12 cellular contexts compared by ENCODE assay signal in the genomic region with DNA sequence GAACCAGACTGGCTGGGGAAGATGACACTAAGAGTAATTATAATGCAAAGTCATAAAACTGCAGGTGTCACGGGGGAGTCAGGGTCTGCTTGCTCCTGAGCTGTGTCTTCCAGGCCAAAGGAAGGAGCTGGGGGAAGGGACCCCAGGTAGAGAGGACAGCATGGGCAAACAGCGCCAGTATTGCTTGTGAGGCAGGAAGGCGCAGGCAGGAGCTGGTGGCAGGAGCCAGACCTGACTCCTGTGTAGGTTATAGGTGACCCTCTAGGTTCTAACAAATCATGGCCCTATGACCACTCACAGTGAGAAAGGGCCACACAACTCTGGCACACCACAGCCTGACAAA. TPM values are rescaled to one million over a fixed set of nuclear protein-coding genes. Genes with fewer than 3 reads are reported as not detected.
A peak's percentile ranks its signal among the peaks of the same experiment; 100 is the strongest.
DNase-seq lines count a peak whose midpoint lies in the region; ATAC-seq, FAIRE-seq and TF ChIP-seq lines count a peak whose summit lies in the region.
"Had no signal": no experiment of that assay in that cellular context is flagged by ENCODE, and none has a peak within 500 bp of the region (broad histone marks: within the 10 kb centered on the region; RNA-seq: fewer than 3 reads in every experiment).

No MANE protein-coding gene starts in this region.

- POLR2A ChIA-PET in activated naive CD8-positive, alpha-beta T cell treated with anti-CD3 and anti-CD28 coated beads, Interleukin-2, amount 10 ng/mL, durations not matched to agents 7 days and 5 days (lab: Charles Lee): interaction anchor here (0.6 to 25.9 kb wide), 17 partner anchors 5 to 1668 kb away, joined by 3 to 3572 read pairs (median 6); a partner anchor contains a TSS

- peak overlapping the region; percentile 97 for H3K4me3 Mint-ChIP-seq in activated naive CD8-positive, alpha-beta T cell treated with anti-CD3 and anti-CD28 coated beads, Interleukin-2, amount 10 ng/mL, durations not matched to agents 7 days and 5 days
- H3K4me3 Mint-ChIP-seq: GM23338 had no signal

- H3K27me3 Mint-ChIP-seq in activated naive CD8-positive, alpha-beta T cell treated with anti-CD3 and anti-CD28 coated beads, Interleukin-2, amount 10 ng/mL, durations not matched to agents 7 days and 5 days: no peaks in the 10 kb centered on the region

- no peaks in the 10 kb centered on the region for H4K20me1 ChIP-seq in mammary epithelial cell (ENCODE audit: insufficient read depth, low read length)

- no peak for FAIRE-seq in frontal cortex (lab: Jason Lieb, UNC)

- H3K4me1 Mint-ChIP-seq in activated naive CD8-positive, alpha-beta T cell treated with anti-CD3 and anti-CD28 coated beads, Interleukin-2, amount 10 ng/mL, durations not matched to agents 7 days and 5 days: peaks cover 34% of the 10 kb centered on the region

- no peak overlapping the region for H2AFZ ChIP-seq in mammary epithelial cell (ENCODE audit: low read depth, low read length)
- H2AFZ ChIP-seq: GM23338, PC-9 had no signal

- H3K4me3 ChIP-seq in breast epithelium (peak overlapping the region; percentile 61 to 95 (median 76)), mammary epithelial cell (replicated peaks in 1 of 3; ENCODE audit: insufficient read depth in 1 of 3, low read depth in 2 of 3, low read length in 3 of 3) (no peak overlapping the region), muscle layer of duodenum (ENCODE audit: low read depth in 1 of 2, low read length in 2 of 2) (peak overlapping the region; percentile 77 to 83), suprapubic skin (peak overlapping the region; percentile 75)
- H3K4me3 ChIP-seq: GM23338, PC-9 had no signal

- BruUV-seq in mammary epithelial cell (replicated peaks; lab: Mats Ljungman, UMichigan): no TSS peak

- H3K27me3 ChIP-seq in breast epithelium (no peaks in the 10 kb centered on the region), mammary epithelial cell (ENCODE audit: insufficient read depth, low read length) (no peaks in the 10 kb centered on the region), muscle layer of duodenum (ENCODE audit: low read depth, low read length) (no peaks in the 10 kb centered on the region), suprapubic skin (no peaks in the 10 kb centered on the region)

- no peak for TF ChIP-seq EP300 in suprapubic skin (IDR thresholded peaks at IDR 0.05)

- H3K4me1 ChIP-seq in breast epithelium: peaks cover 20 to 54% of the 10 kb centered on the region in 2 donors
- peaks cover 25% of the 10 kb centered on the region for H3K4me1 ChIP-seq in mammary epithelial cell (ENCODE audit: insufficient read depth, low read length)
- H3K4me1 ChIP-seq in muscle layer of duodenum (ENCODE audit: control insufficient read depth in 1 of 2, insufficient read depth in 2 of 2, low read length in 2 of 2): peaks cover 22 to 40% of the 10 kb centered on the region in 2 donors
- H3K4me1 ChIP-seq in suprapubic skin: peaks cover 88% of the 10 kb centered on the region

- no peaks in the 10 kb centered on the region for H3K36me3 ChIP-seq in breast epithelium
- peaks cover 2% of the 10 kb centered on the region for H3K36me3 ChIP-seq in mammary epithelial cell (ENCODE audit: insufficient read depth, low read length)
- peaks cover 24 to 27% of the 10 kb centered on the region in 2 donors for H3K36me3 ChIP-seq in muscle layer of duodenum (ENCODE audit: control insufficient read depth in 1 of 2, insufficient read depth in 2 of 2, low read length in 2 of 2)
- H3K36me3 ChIP-seq in suprapubic skin: peaks cover 19% of the 10 kb centered on the region

- peak overlapping the region; percentile 100 for H3K27ac Mint-ChIP-seq in activated naive CD8-positive, alpha-beta T cell treated with anti-CD3 and anti-CD28 coated beads, Interleukin-2, amount 10 ng/mL, durations not matched to agents 7 days and 5 days
- H3K27ac Mint-ChIP-seq: GM23338 had no signal

- dilution Hi-C loops in mammary epithelial cell (cut with HindIII; ENCODE audit: low sequenced_read_pairs): loop anchor here (5.0 kb wide), 3 partner anchors 37 to 783 kb away; a partner anchor contains a TSS

- no peaks in the 10 kb centered on the region for H3K9me3 ChIP-seq in breast epithelium
- no peaks in the 10 kb centered on the region for H3K9me3 ChIP-seq in mammary epithelial cell (replicated peaks; ENCODE audit: insufficient read depth, low read length)
- no peaks in the 10 kb centered on the region for H3K9me3 ChIP-seq in muscle layer of duodenum (ENCODE audit: control insufficient read depth in 1 of 2, low read length in 2 of 2)
- H3K9me3 ChIP-seq in suprapubic skin: no peaks in the 10 kb centered on the region

- H3K9me3 Mint-ChIP-seq in activated naive CD8-positive, alpha-beta T cell treated with anti-CD3 and anti-CD28 coated beads, Interleukin-2, amount 10 ng/mL, durations not matched to agents 7 days and 5 days: no peaks in the 10 kb centered on the region
- H3K9me3 Mint-ChIP-seq: GM23338 had no signal

- in situ Hi-C loops in mammary epithelial cell (cut with MboI; ENCODE audit: low sequenced_read_pairs in 2 of 2): loop anchor here (5.0 to 10.0 kb wide), 3 partner anchors 37 to 775 kb away; a partner anchor contains a TSS

- H3K36me3 Mint-ChIP-seq in activated naive CD8-positive, alpha-beta T cell treated with anti-CD3 and anti-CD28 coated beads, Interleukin-2, amount 10 ng/mL, durations not matched to agents 7 days and 5 days: peaks cover 89% of the 10 kb centered on the region

- DNase-seq in breast epithelium (ENCODE audit: low spot score in 2 of 2): no peak
- no peak for DNase-seq in mammary epithelial cell
- DNase-seq in activated naive CD8-positive, alpha-beta T cell treated with anti-CD3 and anti-CD28 coated beads, Interleukin-2, amount 10 ng/mL, durations not matched to agents 7 days and 5 days: no peak
- DNase-seq in suprapubic skin (ENCODE audit: low spot score in 2 of 2): no peak
- DNase-seq in frontal cortex (ENCODE audit: low spot score in 2 of 2): no peak
- no peak for DNase-seq in C1 segment of cervical spinal cord (lab: John Stamatoyannopoulos, UW)
- DNase-seq: amygdala, PC-9 had no signal

- TF ChIP-seq POLR2A in breast epithelium (IDR thresholded peaks at IDR 0.05): no peak
- no peak for TF ChIP-seq POLR2A in suprapubic skin (IDR thresholded peaks at IDR 0.05)

- no peak for ATAC-seq in activated naive CD8-positive, alpha-beta T cell treated with anti-CD3 and anti-CD28 coated beads, Interleukin-2, amount 10 ng/mL, durations not matched to agents 7 days and 5 days (ENCODE audit: low read depth)
- ATAC-seq in GM21360 (IDR thresholded peaks at IDR 0.05; ENCODE audit: unreplicated experiment): no peak
- ATAC-seq: GM23338 had no signal

- no peak overlapping the region for H3K4me2 ChIP-seq in mammary epithelial cell (ENCODE audit: insufficient read depth, low read depth, low read length)
- H3K4me2 ChIP-seq: GM23338 had no signal

- CTCF ChIA-PET in mammary epithelial cell (lab: Charles Lee; ENCODE audit: low non-redundant PET): no interaction called here

- H3K27ac ChIP-seq in breast epithelium: peak overlapping the region; percentile 98 to 99
- no peak overlapping the region for H3K27ac ChIP-seq in mammary epithelial cell (ENCODE audit: insufficient read depth, low read depth, low read length)
- no peak overlapping the region for H3K27ac ChIP-seq in muscle layer of duodenum (ENCODE audit: low read length)
- peak overlapping the region; percentile 2 for H3K27ac ChIP-seq in suprapubic skin
- H3K27ac ChIP-seq: PC-9, VCaP had no signal

- H3K79me2 ChIP-seq in mammary epithelial cell (ENCODE audit: insufficient read depth, low read length): no peaks in the 10 kb centered on the region

- TF ChIP-seq CTCF in breast epithelium (IDR thresholded peaks at IDR 0.05) (no peak), mammary epithelial cell (conservative IDR thresholded peaks at IDR 0.05 in 1 of 2, IDR thresholded peaks at IDR 0.05 in 1 of 2; ENCODE audit: extremely low read depth in 1 of 2, insufficient read depth in 1 of 2, low read depth in 1 of 2, low read length in 2 of 2) (no peak), suprapubic skin (IDR thresholded peaks at IDR 0.05) (no peak)

- no peak overlapping the region for H3K9ac ChIP-seq in mammary epithelial cell (ENCODE audit: insufficient read depth, low read length)

- WGBS in mammary epithelial cell (ENCODE audit: low coverage, missing lambda C conversion rate): 96% methylated on average over 3 of the region's 3 CpGs
- WGBS in suprapubic skin: 82% methylated on average over 3 of the region's 3 CpGs

- intact Hi-C loops in breast epithelium (cut with DNase I; ENCODE audit: low total_unique reads) (loop anchor here (2.0 to 5.0 kb wide), 2 partner anchors 37 to 778 kb away; a partner anchor contains a TSS), mammary epithelial cell (cut with micrococcal nuclease) (loop anchor here (10.0 kb wide), 1 partner anchor 1065 kb away; a partner anchor contains a TSS)

RNA-seq across cellular contexts. Expression of a gene that starts 1.9 kb away (rescaled TPM):
- total RNA-seq in breast epithelium (10 to 100 TPM in 2 of 3 donors, 1 to 10 TPM in 1; 5.4 to 29.6 (median 17.4) TPM), mammary epithelial cell (1 to 10 TPM; 1.8 to 2.8 TPM), suprapubic skin (10 to 100 TPM; 12.8 to 20.5 (median 14.7) TPM), frontal cortex (0.41 TPM)
- 3.6 TPM for polyA plus RNA-seq in mammary epithelial cell
- 8.8 TPM for polyA minus RNA-seq in mammary epithelial cell
- 100 to 1,000 TPM; 365 to 400 TPM for total RNA-seq in activated naive CD8-positive, alpha-beta T cell treated with anti-CD3 and anti-CD28 coated beads, Interleukin-2, amount 10 ng/mL, durations not matched to agents 7 days and 5 days

RNA-seq across cellular contexts. Expression of a gene that starts 7.2 kb away (rescaled TPM):
- total RNA-seq in breast epithelium (10 to 100 TPM; 30.4 to 38.4 (median 30.8) TPM), mammary epithelial cell (100 to 1,000 TPM in 1 of 2 donors, 10 to 100 TPM in 1; 94.9 to 138 TPM), suprapubic skin (100 to 1,000 TPM in 2 of 4 donors, 10 to 100 TPM in 2; 71.5 to 120 (median 99.4) TPM), frontal cortex (2.9 TPM)
- polyA plus RNA-seq in mammary epithelial cell: 259 TPM
- 258 TPM for polyA minus RNA-seq in mammary epithelial cell
- 100 to 1,000 TPM; 176 to 195 TPM for total RNA-seq in activated naive CD8-positive, alpha-beta T cell treated with anti-CD3 and anti-CD28 coated beads, Interleukin-2, amount 10 ng/mL, durations not matched to agents 7 days and 5 days

RNA-seq across cellular contexts. Expression of a gene that starts 40.4 kb away (rescaled TPM):
- total RNA-seq in breast epithelium (10 to 100 TPM in 1 of 3 donors, 1 to 10 TPM in 2; 6.1 to 10.7 (median 9.2) TPM), mammary epithelial cell (10 to 100 TPM; 14.2 to 23.1 TPM), suprapubic skin (10 to 100 TPM in 1 of 4 donors, 1 to 10 TPM in 3; 3.8 to 10.6 (median 8.4) TPM), frontal cortex (4.5 TPM)
- 15.4 TPM for polyA plus RNA-seq in mammary epithelial cell
- 8.5 TPM for polyA minus RNA-seq in mammary epithelial cell
- 100 to 1,000 TPM in 1 of 2 experiments, 10 to 100 TPM in 1; 97.4 to 102 TPM for total RNA-seq in activated naive CD8-positive, alpha-beta T cell treated with anti-CD3 and anti-CD28 coated beads, Interleukin-2, amount 10 ng/mL, durations not matched to agents 7 days and 5 days

RNA-seq across cellular contexts. Expression of a gene that starts 42.2 kb away (rescaled TPM):
- total RNA-seq in breast epithelium (10 to 100 TPM; 10.7 to 16.8 (median 15.1) TPM), mammary epithelial cell (1 to 10 TPM in 1 of 2 donors, under 1 TPM in 1; 0.80 to 6.5 TPM), suprapubic skin (1 to 10 TPM; 1.3 to 3.7 (median 2.2) TPM), frontal cortex (12.6 TPM)
- polyA plus RNA-seq in mammary epithelial cell: 2.1 TPM
- polyA minus RNA-seq in mammary epithelial cell: not detected
- 10 to 100 TPM; 53.2 to 58.4 TPM for total RNA-seq in activated naive CD8-positive, alpha-beta T cell treated with anti-CD3 and anti-CD28 coated beads, Interleukin-2, amount 10 ng/mL, durations not matched to agents 7 days and 5 days

Comparison
In these comparisons a context has a peak if more than half of its experiments do, and no peak if none do; other contexts are left out.
1. H3K27ac ChIP-seq: peak in breast epithelium (2 of 2) and suprapubic skin (single experiment); none in mammary epithelial cell (single experiment) and muscle layer of duodenum (single experiment).
2. H3K4me3 ChIP-seq: peak in breast epithelium (3 of 3), muscle layer of duodenum (2 of 2) and suprapubic skin (single experiment); none in mammary epithelial cell (0 of 3).
3. RNA of a gene that starts 1.9 kb away (total RNA-seq): 365 to 400 TPM in activated naive CD8-positive, alpha-beta T cell treated with anti-CD3 and anti-CD28 coated beads, Interleukin-2, amount 10 ng/mL, durations not matched to agents 7 days and 5 days; 5.4 to 29.6 TPM in breast epithelium, 12.8 to 20.5 TPM in suprapubic skin, 1.8 to 2.8 TPM in mammary epithelial cell and 0.41 TPM in frontal cortex (single experiment); every median in the first group is over 10 times any median in the second.
4. RNA of a gene that starts 40.4 kb away (total RNA-seq): 97.4 to 102 TPM in activated naive CD8-positive, alpha-beta T cell treated with anti-CD3 and anti-CD28 coated beads, Interleukin-2, amount 10 ng/mL, durations not matched to agents 7 days and 5 days; 14.2 to 23.1 TPM in mammary epithelial cell, 6.1 to 10.7 TPM in breast epithelium, 3.8 to 10.6 TPM in suprapubic skin and 4.5 TPM in frontal cortex (single experiment); every median in the first group is over 4 times any median in the second.